ENCODE assay signal across 14 cellular contexts in the genomic region with DNA sequence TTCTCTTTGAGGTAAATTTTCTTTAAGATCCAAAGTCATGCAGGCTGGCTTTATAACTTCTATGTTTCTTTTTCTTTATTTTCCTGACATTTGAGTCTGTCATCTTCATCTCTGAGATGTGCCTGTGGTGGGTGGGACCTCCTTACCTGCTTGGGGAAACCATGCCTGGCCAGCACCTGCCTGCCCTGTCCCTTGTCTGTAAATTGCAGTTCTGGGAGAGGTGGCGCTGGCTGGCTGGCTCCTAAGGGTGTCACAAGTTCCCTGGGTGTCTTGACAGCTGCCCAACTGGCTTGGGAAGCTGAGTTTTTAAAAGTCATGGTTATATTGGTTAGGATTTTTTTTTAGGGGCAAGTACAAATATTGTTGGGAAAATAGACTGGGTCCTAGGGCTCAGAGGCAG. TPM values are rescaled to one million over a fixed set of nuclear protein-coding genes. Genes with fewer than 3 reads are reported as not detected.
DNase-seq lines count a peak whose midpoint lies in the region; ATAC-seq and TF ChIP-seq lines count a peak whose summit lies in the region.
"Had no signal": no experiment of that assay in that cellular context is flagged by ENCODE, and none has a peak within 500 bp of the region (broad histone marks: within the 10 kb centered on the region; RNA-seq: fewer than 3 reads in every experiment).

No MANE protein-coding gene starts in this region.

- no peak overlapping the region for H4K91ac ChIP-seq in trophoblast cell (ENCODE audit: low read depth, low read length)

- H4K12ac ChIP-seq in trophoblast cell (ENCODE audit: low read depth, low read length), result no peak overlapping the region

- no peak overlapping the region for H3K4ac ChIP-seq in trophoblast cell (ENCODE audit: low read depth, low read length)

- peak overlapping the region; percentile 41 to 75 for H3K27ac Mint-ChIP-seq in effector memory CD8-positive, alpha-beta T cell

- TF ChIP-seq POLR2A in thyroid gland (IDR thresholded peaks at IDR 0.05), result no peak

- no CpG with 5 or more reads among the region's 1 CpG for WGBS in trophoblast cell (ENCODE audit: extremely low coverage, insufficient coverage, insufficient read length)
- WGBS in thyroid gland, 2 donors, result 94 to 95% methylated on average over 1 of the region's 1 CpG

- peaks cover 2 to 3% of the 10 kb centered on the region in 2 donors for H3K4me1 Mint-ChIP-seq in effector memory CD8-positive, alpha-beta T cell (ENCODE audit: low read depth in 2 of 2)
- H3K4me1 Mint-ChIP-seq: H9 had no signal

- intact Hi-C loops in left ventricle myocardium superior (cut with micrococcal nuclease) (no loop called here), cardiac septum (cut with DNase I) (no loop called here), thyroid gland (cut with DNase I) (no loop called here)

- no peaks in the 10 kb centered on the region for H3K9me3 Mint-ChIP-seq in effector memory CD8-positive, alpha-beta T cell
- H3K9me3 Mint-ChIP-seq: CD4-positive, CD25-positive, alpha-beta regulatory T cell; CD8-positive, alpha-beta memory T cell; H9 had no signal

- H2BK12ac ChIP-seq in trophoblast cell (ENCODE audit: low read length), result no peak overlapping the region

- peak; percentile 39 for ATAC-seq in left ventricle myocardium superior
- no peak for ATAC-seq in effector memory CD8-positive, alpha-beta T cell (replicated peaks)

- no peak overlapping the region for H3K23ac ChIP-seq in trophoblast cell (ENCODE audit: low read length)

- no peaks in the 10 kb centered on the region for H3K27me3 Mint-ChIP-seq in effector memory CD8-positive, alpha-beta T cell
- H3K27me3 Mint-ChIP-seq: CD4-positive, CD25-positive, alpha-beta regulatory T cell; CD8-positive, alpha-beta memory T cell had no signal

- H3K36me3 ChIP-seq in trophoblast cell (ENCODE audit: control insufficient read depth in 1 of 2, insufficient read depth in 2 of 2, low read length in 2 of 2), result peaks cover 22 to 34% of the 10 kb centered on the region in 2 experiments
- peaks cover 3 to 8% of the 10 kb centered on the region in 2 donors for H3K36me3 ChIP-seq in thyroid gland

- no peaks in the 10 kb centered on the region for H3K79me1 ChIP-seq in trophoblast cell (ENCODE audit: low read length)

- H3K9ac ChIP-seq in trophoblast cell (ENCODE audit: low read length), result no peak overlapping the region

- H3K9me3 ChIP-seq in trophoblast cell (ENCODE audit: insufficient read depth, low read depth, low read length) (no peaks in the 10 kb centered on the region), thyroid gland (no peaks in the 10 kb centered on the region)
- H3K9me3 ChIP-seq: BE2C had no signal

- H2BK5ac ChIP-seq in trophoblast cell (ENCODE audit: low read depth, low read length, poor library complexity), result peak overlapping the region; percentile 41

- H2AK5ac ChIP-seq in trophoblast cell (ENCODE audit: low read length), result no peak overlapping the region

- DNase-seq in left ventricle myocardium superior, result no peak
- no peak for DNase-seq in cardiac septum (ENCODE audit: low spot score)
- no peak for DNase-seq in effector memory CD8-positive, alpha-beta T cell
- no peak for DNase-seq in trophoblast cell
- DNase-seq in thyroid gland, result peak; percentile 8 to 51
- no peak for DNase-seq in UCSD-AML1 (lab: John Stamatoyannopoulos, UW; ENCODE audit: unreplicated experiment)
- DNase-seq in DMS 273 treated with DMSO at 0.1 percent for 48 hours (lab: John Stamatoyannopoulos, UW), result no peak
- DNase-seq: ACHN; BE2C; C1 segment of cervical spinal cord; CD4-positive, CD25-positive, alpha-beta regulatory T cell; CD8-positive, alpha-beta memory T cell; COR-L47; H9 had no signal

- no peak overlapping the region for H3K4me3 ChIP-seq in trophoblast cell (ENCODE audit: low read depth, low read length)
- H3K4me3 ChIP-seq in thyroid gland (replicated peaks in 1 of 3), result no peak overlapping the region

- TF ChIP-seq CTCF in thyroid gland (IDR thresholded peaks at IDR 0.05), result no peak

- H3K14ac ChIP-seq in trophoblast cell (ENCODE audit: low read length), result no peak overlapping the region

- no peak overlapping the region for H2BK120ac ChIP-seq in trophoblast cell (ENCODE audit: insufficient read depth, low read length, poor library complexity)

- H3K4me1 ChIP-seq in trophoblast cell (ENCODE audit: control insufficient read depth in 1 of 2, insufficient read depth in 2 of 2, low read length in 2 of 2) (no peaks in the 10 kb centered on the region), thyroid gland (no peaks in the 10 kb centered on the region)
- H3K4me1 ChIP-seq: BE2C had no signal

- H3K27me3 ChIP-seq in trophoblast cell (ENCODE audit: insufficient read depth, low read length) (no peaks in the 10 kb centered on the region), thyroid gland (no peaks in the 10 kb centered on the region)
- H3K27me3 ChIP-seq: BE2C had no signal

- H3K4me2 ChIP-seq in trophoblast cell (ENCODE audit: low read length), result no peak overlapping the region

- H3K18ac ChIP-seq in trophoblast cell (ENCODE audit: low read length), result no peak overlapping the region

- no peaks in the 10 kb centered on the region for H3K79me2 ChIP-seq in trophoblast cell (ENCODE audit: control insufficient read depth, insufficient read depth, low read length, poor library complexity)

- H4K8ac ChIP-seq in trophoblast cell (ENCODE audit: low read depth, low read length), result no peak overlapping the region

- H3K4me3 Mint-ChIP-seq in effector memory CD8-positive, alpha-beta T cell, result no peak overlapping the region
- H3K4me3 Mint-ChIP-seq: CD4-positive, CD25-positive, alpha-beta regulatory T cell; H9 had no signal

- H3K36me3 Mint-ChIP-seq in effector memory CD8-positive, alpha-beta T cell (ENCODE audit: insufficient read depth), result peaks cover 62% of the 10 kb centered on the region

- no peak overlapping the region for H2AFZ ChIP-seq in trophoblast cell (ENCODE audit: insufficient read depth, low read length, poor library complexity)

- H3K27ac ChIP-seq in trophoblast cell (ENCODE audit: low read depth, low read length) (no peak overlapping the region), thyroid gland (peak overlapping the region in 2 of 3 donors; percentile 5 to 71)

RNA-seq across cellular contexts. Expression of a gene that starts 36.3 kb away (rescaled TPM):
- total RNA-seq in left ventricle myocardium superior (41.5 TPM), cardiac septum (49.5 TPM), thyroid gland (100 to 1,000 TPM in 3 of 4 donors, 10 to 100 TPM in 1; 88.4 to 182 (median 125) TPM)
- 59.4 and 60.8 TPM in 2 replicates for polyA plus RNA-seq in trophoblast cell (2013)

RNA-seq across cellular contexts. Expression of a gene that starts 50.4 kb away (rescaled TPM):
- total RNA-seq in left ventricle myocardium superior (2.6 TPM), cardiac septum (3.1 TPM), thyroid gland (1 to 10 TPM; 3.0 to 4.5 (median 3.8) TPM)
- polyA plus RNA-seq in trophoblast cell (2013), result 4.1 and 4.3 TPM in 2 replicates

Comparison
In these comparisons a context has a peak if more than half of its experiments do, and no peak if none do; other contexts are left out.
1. DNase-seq: peak in thyroid gland (2 of 2); none in left ventricle myocardium superior (single experiment), cardiac septum (single experiment), effector memory CD8-positive, alpha-beta T cell (0 of 3), trophoblast cell (0 of 2), UCSD-AML1 (single experiment) and DMS 273 treated with DMSO at 0.1 percent for 48 hours (single experiment).